1 cellular context compared by ENCODE assay signal in genomic region chr4:113955948-113956347, GRCh38.
TF ChIP-seq lines count a peak whose summit lies in the region.

No MANE protein-coding gene starts in this region.

TF ChIP-seq in H1, 55 proteins besides CTCF, POLR2A, EP300 and RAD21 (continued from another document):
- TF ChIP-seq ATF2 (IDR thresholded peaks at IDR 0.05; ENCODE audit: low read length) = no peak
- TF ChIP-seq CEBPB (IDR thresholded peaks at IDR 0.05; ENCODE audit: low read depth, low read length) = no peak
- TF ChIP-seq GABPA (IDR thresholded peaks at IDR 0.05; ENCODE audit: borderline replicate concordance, insufficient read depth, low read length) = no peak
- TF ChIP-seq SIN3A (conservative IDR thresholded peaks at IDR 0.05 in 1 of 2, IDR thresholded peaks at IDR 0.05 in 1 of 2; ENCODE audit: low read depth in 1 of 2, low read length in 2 of 2) = no peak
- TF ChIP-seq NRF1 (IDR thresholded peaks at IDR 0.05; ENCODE audit: low read depth, low read length) = no peak
- TF ChIP-seq EGR1 (IDR thresholded peaks at IDR 0.05; ENCODE audit: borderline replicate concordance, low read depth, low read length) = no peak
TF ChIP-seq in H1: peak in this region for 0.
